Comparison of ENCODE assay signal across 9 cellular contexts in genomic region chr4:164700471-164700870, GRCh38. TPM values are rescaled to one million over a fixed set of nuclear protein-coding genes. Genes with fewer than 3 reads are reported as not detected.
DNase-seq lines count a peak whose midpoint lies in the region; ATAC-seq and TF ChIP-seq lines count a peak whose summit lies in the region.
"Had no signal": no experiment of that assay in that cellular context is flagged by ENCODE, and none has a peak within 500 bp of the region (broad histone marks: within the 10 kb centered on the region; RNA-seq: fewer than 3 reads in every experiment).

No MANE protein-coding gene starts in this region.

- intact Hi-C loops in Panc1 (cut with micrococcal nuclease; ENCODE audit: unreplicated experiment): no loop called here
- intact Hi-C loops in CD4-positive, alpha-beta memory T cell (cut with micrococcal nuclease): no loop called here

- H3K36me3 ChIP-seq in Panc1 (ENCODE audit: control insufficient read depth, insufficient read depth, low read length): no peaks in the 10 kb centered on the region
- no peaks in the 10 kb centered on the region for H3K36me3 ChIP-seq in CD4-positive, alpha-beta memory T cell (ENCODE audit: insufficient read depth, low read length)
- H3K36me3 ChIP-seq: sigmoid colon had no signal

- no peaks in the 10 kb centered on the region for H3K27me3 ChIP-seq in Panc1 (ENCODE audit: control insufficient read depth, insufficient read depth, low read length)
- H3K27me3 ChIP-seq in CD4-positive, alpha-beta memory T cell (ENCODE audit: insufficient read depth, low read length): no peaks in the 10 kb centered on the region
- H3K27me3 ChIP-seq: sigmoid colon had no signal

- H3K9me3 ChIP-seq in Panc1 (ENCODE audit: control insufficient read depth, insufficient read depth, low read depth, low read length): no peaks in the 10 kb centered on the region
- H3K9me3 ChIP-seq in CD4-positive, alpha-beta memory T cell (ENCODE audit: control insufficient read depth in 1 of 2, low read length in 2 of 2): no peaks in the 10 kb centered on the region

- no peaks in the 10 kb centered on the region for H3K4me1 ChIP-seq in Panc1 (ENCODE audit: control insufficient read depth, insufficient read depth, low read length)
- no peaks in the 10 kb centered on the region for H3K4me1 ChIP-seq in CD4-positive, alpha-beta memory T cell (ENCODE audit: insufficient read depth, low read length)
- H3K4me1 ChIP-seq: sigmoid colon had no signal

- CTCF ChIA-PET in Panc1 (lab: Charles Lee): no interaction called here
- CTCF ChIA-PET in CD4-positive, alpha-beta memory T cell (lab: Charles Lee; ENCODE audit: partially characterized antibody): no interaction called here

- peak; percentile 12; the same call in 1 of the 2 replicates for TF ChIP-seq CTCF in Panc1 (IDR thresholded peaks at IDR 0.05)

- peak; percentile 38 for ATAC-seq in GM21619 (IDR thresholded peaks at IDR 0.05; ENCODE audit: unreplicated experiment)
- no peak for ATAC-seq in Panc1
- ATAC-seq in HG02840 (IDR thresholded peaks at IDR 0.05; ENCODE audit: low FRiP score, unreplicated experiment): no peak
- ATAC-seq in HG02763 (IDR thresholded peaks at IDR 0.05; ENCODE audit: unreplicated experiment): no peak

- no peak overlapping the region for H3K4me3 Mint-ChIP-seq in CD4-positive, alpha-beta memory T cell

- no peak overlapping the region for H3K27ac ChIP-seq in Panc1 (ENCODE audit: low read length)
- no peak overlapping the region for H3K27ac ChIP-seq in CD4-positive, alpha-beta memory T cell (ENCODE audit: low read depth, low read length)
- H3K27ac ChIP-seq: sigmoid colon had no signal

- no peak overlapping the region for H3K4me3 ChIP-seq in Panc1 (ENCODE audit: low read depth in 2 of 2, low read length in 2 of 2)
- no peak overlapping the region for H3K4me3 ChIP-seq in CD4-positive, alpha-beta memory T cell (ENCODE audit: low read length in 2 of 2)
- H3K4me3 ChIP-seq: sigmoid colon had no signal

- H3K9me3 Mint-ChIP-seq in CD4-positive, alpha-beta memory T cell: no peaks in the 10 kb centered on the region

- no peak overlapping the region for H3K27ac Mint-ChIP-seq in CD4-positive, alpha-beta memory T cell

- DNase-seq in DMS53 treated with DMSO at 0.1 percent for 48 hours (lab: John Stamatoyannopoulos, UW; ENCODE audit: unreplicated experiment) (peak; percentile 40), Panc1 (ENCODE audit: low read depth, low spot score) (no peak), iPS-NIHi7 (ENCODE audit: extremely low spot score) (peak; percentile 70), activated gamma-delta T cell (lab: John Stamatoyannopoulos, UW) (no peak)
- no peak for DNase-seq in CD4-positive, alpha-beta memory T cell
- DNase-seq: sigmoid colon had no signal

- no peaks in the 10 kb centered on the region for H3K36me3 Mint-ChIP-seq in CD4-positive, alpha-beta memory T cell

- no TSS peak for BruUV-seq in Panc1 (replicated peaks; lab: Mats Ljungman, UMichigan)

- H3K4me1 Mint-ChIP-seq in CD4-positive, alpha-beta memory T cell: no peaks in the 10 kb centered on the region

- in situ Hi-C loops in Panc1 (cut with HindIII; ENCODE audit: low pct_unique_long_range_greater_than_20kb, low sequenced_read_pairs): no loop called here

- H3K27me3 Mint-ChIP-seq in CD4-positive, alpha-beta memory T cell: peaks cover 3 to 4% of the 10 kb centered on the region in 2 donors

- POLR2A ChIA-PET in Panc1 (lab: Charles Lee): no interaction called here
- POLR2A ChIA-PET in CD4-positive, alpha-beta memory T cell (lab: Charles Lee; ENCODE audit: partially characterized antibody): no interaction called here

RNA-seq across cellular contexts. Expression of gene SMIM31, which starts 53.5 kb away (rescaled TPM):
- total RNA-seq in Panc1 (2021; ENCODE audit: unreplicated experiment): not detected
- polyA plus RNA-seq in Panc1 (2012; ENCODE audit: insufficient read length): not detected
- total RNA-seq in CD4-positive, alpha-beta memory T cell: not detected
- not detected for polyA plus RNA-seq in CD4-positive, alpha-beta memory T cell
- total RNA-seq: sigmoid colon had no signal

Comparison
In these comparisons a context has a peak if more than half of its experiments do, and no peak if none do; other contexts are left out.
1. DNase-seq: peak in DMS53 treated with DMSO at 0.1 percent for 48 hours (single experiment) and iPS-NIHi7 (single experiment); none in Panc1 (single experiment), CD4-positive, alpha-beta memory T cell (0 of 5) and activated gamma-delta T cell (single experiment).